In genomic region chr1:147494998-147495580, GRCh38 we compare ENCODE assay signal across 8 cellular contexts. TPM values are rescaled to one million over a fixed set of nuclear protein-coding genes. Genes with fewer than 3 reads are reported as not detected.
DNase-seq lines count a peak whose midpoint lies in the region; ATAC-seq, FAIRE-seq and TF ChIP-seq lines count a peak whose summit lies in the region.

No MANE protein-coding gene starts in this region.

- no peak overlapping the region for H3K27ac Mint-ChIP-seq in WTC11

- ATAC-seq in HG02981 (IDR thresholded peaks at IDR 0.05; ENCODE audit: unreplicated experiment) (peak; percentile 84), WTC11 (peak; percentile 93)

- H3K36me3 ChIP-seq in bronchial epithelial cell (ENCODE audit: control insufficient read depth, insufficient read depth, low read length): no peaks in the 10 kb centered on the region

- H3K4me3 ChIP-seq in bronchial epithelial cell (ENCODE audit: low read depth, low read length): no peak overlapping the region

- peaks cover 2% of the 10 kb centered on the region for H3K27me3 ChIP-seq in bronchial epithelial cell (ENCODE audit: control insufficient read depth, insufficient read depth, low read length)

- no peak for FAIRE-seq in bronchial epithelial cell (lab: Jason Lieb, UNC)

- no peaks in the 10 kb centered on the region for H3K9me3 Mint-ChIP-seq in WTC11

- H3K4me3 Mint-ChIP-seq in WTC11: no peak overlapping the region

- POLR2A ChIA-PET in WTC11 (lab: Charles Lee): no interaction called here

- peak; percentile 65 for DNase-seq in activated gamma-delta T cell treated with Interleukin-2 at 50 U/mL for 16 hours
- DNase-seq in activated gamma-delta T cell (lab: John Stamatoyannopoulos, UW): no peak
- peak; percentile 73 for DNase-seq in NCI-H2107 (lab: John Stamatoyannopoulos, UW)
- DNase-seq in WTC11 (ENCODE audit: low spot score): peak; percentile 79
- peak; percentile 63 for DNase-seq in bronchial epithelial cell (ENCODE audit: low read depth)
- peak; percentile 25 for DNase-seq in kidney glomerular epithelial cell (lab: John Stamatoyannopoulos, UW)
- peak; percentile 81 for DNase-seq in stimulated activated CD4-positive, alpha-beta T cell treated with anti-CD3 and anti-CD28 coated beads, Interleukin-4, amount 100 ng/mL, for 24 hours

- H3K4me1 Mint-ChIP-seq in WTC11: peaks cover 3% of the 10 kb centered on the region; the same call in 1 of the 2 replicates

- no peaks in the 10 kb centered on the region for H3K36me3 Mint-ChIP-seq in WTC11

- TF ChIP-seq CTCF in WTC11 (IDR thresholded peaks at IDR 0.05): peak; percentile 78
- TF ChIP-seq CTCF in bronchial epithelial cell (IDR thresholded peaks at IDR 0.05; ENCODE audit: insufficient read depth, low read length, severe bottlenecking): peak; percentile 91

- CTCF ChIA-PET in WTC11 (lab: Charles Lee): interaction anchor here (1.3 to 2.0 kb wide), 4 partner anchors 14 to 135 kb away, joined by 3 to 10 read pairs (median 5); no protein-coding TSS in a partner anchor

- peaks cover 2% of the 10 kb centered on the region for H3K27me3 Mint-ChIP-seq in WTC11 (ENCODE audit: low read depth)

TF ChIP-seq in WTC11, 78 proteins besides CTCF, POLR2A, EP300 and RAD21:
- TF ChIP-seq ETV6 (CRISPR knock-in tag; IDR thresholded peaks at IDR 0.05) (0 out of 2 replicates have a peak, but pooled peaks have one; percentile 23), ARID4B (CRISPR knock-in tag; IDR thresholded peaks at IDR 0.05; ENCODE audit: borderline replicate concordance) (no peak), MAX (CRISPR knock-in tag; IDR thresholded peaks at IDR 0.05) (no peak), ZNF671 (CRISPR knock-in tag; IDR thresholded peaks at IDR 0.05) (no peak), HMGA2 (CRISPR knock-in tag; IDR thresholded peaks at IDR 0.05) (no peak), PREB (CRISPR knock-in tag; IDR thresholded peaks at IDR 0.05; ENCODE audit: borderline replicate concordance) (no peak), MYBL2 (CRISPR knock-in tag; IDR thresholded peaks at IDR 0.05) (no peak), CREM (CRISPR knock-in tag; IDR thresholded peaks at IDR 0.05) (no peak)

RNA-seq across cellular contexts. Expression of gene BCL9, which starts 46.2 kb away (rescaled TPM):
- total RNA-seq in WTC11 (2021) (55.5 to 60.3 TPM (median 59.5 TPM) in 3 replicates), bronchial epithelial cell (1.8 TPM in 2 replicates)

Comparison
In these comparisons a context has a peak if more than half of its experiments do, and no peak if none do; other contexts are left out.
1. RNA of gene BCL9, which starts 46.2 kb away (total RNA-seq): 55.5 to 60.3 TPM in WTC11; 1.8 TPM in bronchial epithelial cell; every median in the first group is over 10 times any median in the second.